1 cellular context compared by ENCODE assay signal in genomic region chr11:57819272-57819979, GRCh38.
TF ChIP-seq lines count a peak whose summit lies in the region.

No MANE protein-coding gene starts in this region.

TF ChIP-seq in K562, 482 proteins besides CTCF, POLR2A, EP300 and RAD21 (continued from another document):
- TF ChIP-seq ZNF551 (CRISPR knock-in tag; IDR thresholded peaks at IDR 0.05) = no peak
- 0 out of 2 replicates have a peak, but pooled peaks have one; percentile 55 for TF ChIP-seq POLR2AphosphoS2 (IDR thresholded peaks at IDR 0.05; ENCODE audit: low read length)
